9 cellular contexts compared by ENCODE assay signal in the genomic region with DNA sequence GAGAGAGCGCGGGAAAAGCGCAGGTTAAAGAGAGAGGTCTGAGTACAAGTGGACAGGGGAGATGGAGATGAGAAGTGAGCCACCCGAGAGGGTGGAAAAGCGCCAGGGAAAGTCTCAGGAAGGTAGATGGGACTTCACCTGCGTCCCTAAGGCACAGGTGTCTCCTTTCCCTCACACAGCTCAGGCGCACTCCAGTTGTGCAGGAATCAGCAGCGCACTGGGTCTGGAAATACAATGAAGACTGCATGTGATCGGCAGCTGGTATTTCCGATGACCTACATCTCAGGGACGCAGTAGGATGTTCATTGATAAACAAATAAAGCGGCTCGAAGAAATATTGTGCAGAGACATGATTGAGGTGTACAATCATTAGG. TPM values are rescaled to one million over a fixed set of nuclear protein-coding genes. Genes with fewer than 3 reads are reported as not detected.
A peak's percentile ranks its signal among the peaks of the same experiment; 100 is the strongest.
DNase-seq lines count a peak whose midpoint lies in the region; ATAC-seq and TF ChIP-seq lines count a peak whose summit lies in the region.
"Had no signal": no experiment of that assay in that cellular context is flagged by ENCODE, and none has a peak within 500 bp of the region (broad histone marks: within the 10 kb centered on the region; RNA-seq: fewer than 3 reads in every experiment).

No MANE protein-coding gene starts in this region.

- peak overlapping the region; percentile 52 for H3K27ac Mint-ChIP-seq in endodermal cell

- peak; percentile 10 for ATAC-seq in GM19438 (IDR thresholded peaks at IDR 0.05; ENCODE audit: low read depth, unreplicated experiment)
- ATAC-seq in HG03103 (IDR thresholded peaks at IDR 0.05; ENCODE audit: low read depth, unreplicated experiment): peak; percentile 0

- 13 to 16% methylated on average over 11 to 13 of the region's 13 CpGs for WGBS in endodermal cell (ENCODE audit: insufficient coverage in 1 of 2, insufficient read length in 1 of 2), 2 experiments
- 11% methylated on average over 13 of the region's 13 CpGs for WGBS in smooth muscle cell (ENCODE audit: low lambda C conversion rate)
- 3% methylated on average over 13 of the region's 13 CpGs for WGBS in lower leg skin, 2 donors

- H3K36me3 ChIP-seq in endodermal cell (ENCODE audit: control insufficient read depth, insufficient read depth, low read length): no peaks in the 10 kb centered on the region
- no peaks in the 10 kb centered on the region for H3K36me3 ChIP-seq in smooth muscle cell (ENCODE audit: low read depth)

- H3K4me1 ChIP-seq in endodermal cell (ENCODE audit: control insufficient read depth, insufficient read depth, low read length) (no peaks in the 10 kb centered on the region), smooth muscle cell (ENCODE audit: low read depth) (peaks cover 6% of the 10 kb centered on the region)

- H2AFZ ChIP-seq in smooth muscle cell (ENCODE audit: low read depth): peak overlapping the region; percentile 93

- H3K4me3 ChIP-seq in endodermal cell (ENCODE audit: low read length) (peak overlapping the region; percentile 100), smooth muscle cell (peak overlapping the region; percentile 68), lower leg skin (ENCODE audit: low read depth, poor library complexity, severe bottlenecking) (no peak overlapping the region)

- H3K79me2 ChIP-seq in smooth muscle cell (ENCODE audit: low read depth): no peaks in the 10 kb centered on the region

- TF ChIP-seq CTCF in endodermal cell (conservative IDR thresholded peaks at IDR 0.05) (no peak), smooth muscle cell (IDR thresholded peaks at IDR 0.05; ENCODE audit: borderline replicate concordance, insufficient read depth, poor library complexity, severe bottlenecking) (no peak), lower leg skin (IDR thresholded peaks at IDR 0.05) (no peak)

- H3K9me3 ChIP-seq in endodermal cell (ENCODE audit: control insufficient read depth, low read length) (no peaks in the 10 kb centered on the region), smooth muscle cell (replicated peaks; ENCODE audit: low read depth) (no peaks in the 10 kb centered on the region)

- peak overlapping the region; percentile 98 for H3K4me2 ChIP-seq in smooth muscle cell

- no peaks in the 10 kb centered on the region for H4K20me1 ChIP-seq in smooth muscle cell (ENCODE audit: low read depth)

- peaks cover 17% of the 10 kb centered on the region for H3K27me3 ChIP-seq in endodermal cell (ENCODE audit: control insufficient read depth, insufficient read depth, low read length, poor library complexity, severe bottlenecking)
- H3K27me3 ChIP-seq in smooth muscle cell (ENCODE audit: low read depth): peaks cover 40% of the 10 kb centered on the region

- peaks cover 31% of the 10 kb centered on the region for H3K27me3 Mint-ChIP-seq in endodermal cell (ENCODE audit: insufficient read depth)

- H3K9ac ChIP-seq in endodermal cell (ENCODE audit: extremely low read depth, low read length, poor library complexity, severe bottlenecking): no peak overlapping the region
- H3K9ac ChIP-seq in smooth muscle cell (ENCODE audit: low read depth): no peak overlapping the region

- H3K27ac ChIP-seq in endodermal cell (ENCODE audit: low read depth, low read length): no peak overlapping the region
- H3K27ac ChIP-seq in smooth muscle cell (ENCODE audit: low read depth): no peak overlapping the region

- peaks cover 20% of the 10 kb centered on the region for H3K4me1 Mint-ChIP-seq in endodermal cell

- TF ChIP-seq POLR2A in lower leg skin (IDR thresholded peaks at IDR 0.05): no peak

- intact Hi-C loops in lower leg skin (cut with DNase I; ENCODE audit: low total_unique reads): no loop called here

- no peaks in the 10 kb centered on the region for H3F3A ChIP-seq in smooth muscle cell (ENCODE audit: low read depth)

- H3K36me3 Mint-ChIP-seq in endodermal cell (ENCODE audit: low read depth): no peaks in the 10 kb centered on the region

- peak overlapping the region; percentile 76 for H3K4me3 Mint-ChIP-seq in endodermal cell

- no peaks in the 10 kb centered on the region for H3K9me3 Mint-ChIP-seq in endodermal cell

- DNase-seq in endodermal cell (no peak), smooth muscle cell (lab: John Stamatoyannopoulos, UW; ENCODE audit: unreplicated experiment) (no peak), lower leg skin (ENCODE audit: low spot score in 2 of 2) (no peak), activated T-cell treated with anti-CD3 and anti-CD28 coated beads for 4 hours (no peak), NCI-H1436 (lab: John Stamatoyannopoulos, UW) (no peak), GF-D8 (lab: John Stamatoyannopoulos, UW) (no peak)

RNA-seq across cellular contexts. Expression of a gene that starts 0.4 kb away (rescaled TPM):
- total RNA-seq in endodermal cell (10 to 100 TPM; 11.4 to 29.0 TPM), smooth muscle cell (0.13 and 0.27 TPM in 2 replicates), lower leg skin (under 1 TPM in 1 of 4 donors, not detected in 3; 0.19 TPM)
- 13.4 TPM for polyA plus RNA-seq in endodermal cell (2013, experiment 1 of 2)
- 13.5 TPM for polyA plus RNA-seq in endodermal cell (2013, experiment 2 of 2)
- 0.07 TPM in 1 of 2 replicates, not detected in the other for polyA plus RNA-seq in smooth muscle cell
- total RNA-seq: H4 had no signal
